11 cellular contexts compared by ENCODE assay signal in the genomic region with DNA sequence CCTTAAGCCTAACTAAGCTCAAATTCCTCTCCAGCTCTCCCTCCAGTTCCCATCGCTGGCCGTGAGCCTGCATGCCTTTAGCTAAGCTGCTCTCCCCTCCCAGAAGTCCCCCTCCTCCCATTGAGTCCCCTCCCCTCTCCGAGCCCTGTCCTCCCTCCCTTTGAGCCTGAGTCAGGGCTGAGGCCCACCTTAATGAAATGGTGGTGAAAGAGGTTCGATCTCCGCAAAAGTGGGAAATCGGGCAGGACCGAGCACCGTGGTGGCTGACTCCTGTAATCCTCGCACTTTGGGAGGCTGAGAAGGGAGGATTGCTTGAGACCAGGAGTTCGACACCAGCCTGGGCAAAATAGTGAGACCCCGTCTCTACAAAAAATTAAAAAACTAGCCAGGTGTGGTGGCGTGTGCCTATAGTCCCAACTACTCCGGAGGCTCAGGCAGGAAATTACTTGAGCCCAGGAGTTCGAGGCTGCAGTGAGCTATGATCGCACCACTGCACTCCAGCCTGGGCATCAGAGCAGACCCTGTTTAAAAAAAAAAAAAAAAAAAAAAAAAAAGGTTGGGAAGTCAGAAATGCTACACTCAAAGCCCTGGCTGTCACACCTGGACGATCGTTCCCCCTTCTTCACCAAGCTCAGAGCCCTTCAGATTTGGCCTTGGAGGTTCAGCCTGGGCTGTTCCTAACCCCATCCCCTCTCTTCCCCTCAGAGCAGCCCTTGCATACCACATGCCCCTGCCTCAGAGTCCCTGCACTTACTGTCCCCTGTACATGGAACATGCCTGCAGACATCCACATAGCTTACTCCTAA. TPM values are rescaled to one million over a fixed set of nuclear protein-coding genes. Genes with fewer than 3 reads are reported as not detected.
A peak's percentile ranks its signal among the peaks of the same experiment; 100 is the strongest.
DNase-seq lines count a peak whose midpoint lies in the region; ATAC-seq and TF ChIP-seq lines count a peak whose summit lies in the region.
"Had no signal": no experiment of that assay in that cellular context is flagged by ENCODE, and none has a peak within 500 bp of the region (broad histone marks: within the 10 kb centered on the region; RNA-seq: fewer than 3 reads in every experiment).

No MANE protein-coding gene starts in this region.

- peak overlapping the region; percentile 30 to 48 for H3K4me3 ChIP-seq in muscle layer of duodenum (ENCODE audit: low read depth in 1 of 2, low read length in 2 of 2)
- peak overlapping the region in 3 of 4 donors; percentile 45 to 49 (median 46) for H3K4me3 ChIP-seq in upper lobe of left lung
- H3K4me3 ChIP-seq in testis: peak overlapping the region in 1 of 2 donors; percentile 53

- H3K4me3 Mint-ChIP-seq in activated naive CD8-positive, alpha-beta T cell: peak overlapping the region; percentile 68
- no peak overlapping the region for H3K4me3 Mint-ChIP-seq in activated naive CD8-positive, alpha-beta T cell treated with anti-CD3 and anti-CD28 coated beads for 36 hours
- peak overlapping the region; percentile 49 for H3K4me3 Mint-ChIP-seq in chondrocyte (ENCODE audit: unreplicated experiment)

- intact Hi-C loops in testis (cut with DNase I; ENCODE audit: low total_unique reads): no loop called here

- H3K27ac Mint-ChIP-seq in activated naive CD8-positive, alpha-beta T cell: no peak overlapping the region
- no peak overlapping the region for H3K27ac Mint-ChIP-seq in activated naive CD8-positive, alpha-beta T cell treated with anti-CD3 and anti-CD28 coated beads for 36 hours
- H3K27ac Mint-ChIP-seq in chondrocyte (ENCODE audit: unreplicated experiment): no peak overlapping the region

- no peak for DNase-seq in activated naive CD8-positive, alpha-beta T cell treated with anti-CD3 and anti-CD28 coated beads for 36 hours
- DNase-seq in chondrocyte (ENCODE audit: low spot score): no peak
- no peak for DNase-seq in upper lobe of left lung
- DNase-seq in testis: no peak
- no peak for DNase-seq in kidney glomerular epithelial cell (lab: John Stamatoyannopoulos, UW)
- DNase-seq: foreskin keratinocyte had no signal

- TF ChIP-seq POLR2A in upper lobe of left lung (IDR thresholded peaks at IDR 0.05) (no peak), testis (IDR thresholded peaks at IDR 0.05) (no peak)

- H3K9me3 ChIP-seq in muscle layer of duodenum (ENCODE audit: control insufficient read depth in 1 of 2, low read length in 2 of 2) (no peaks in the 10 kb centered on the region), upper lobe of left lung (no peaks in the 10 kb centered on the region), testis (no peaks in the 10 kb centered on the region)
- H3K9me3 ChIP-seq: vagina had no signal

- TF ChIP-seq EP300 in upper lobe of left lung (IDR thresholded peaks at IDR 0.05): no peak

- no peak for ATAC-seq in upper lobe of left lung (ENCODE audit: low FRiP score in 2 of 2)
- no peak for ATAC-seq in GM21423 (IDR thresholded peaks at IDR 0.05; ENCODE audit: unreplicated experiment)

- peaks cover 6% of the 10 kb centered on the region for H3K4me1 Mint-ChIP-seq in activated naive CD8-positive, alpha-beta T cell (ENCODE audit: low read depth)
- H3K4me1 Mint-ChIP-seq in activated naive CD8-positive, alpha-beta T cell treated with anti-CD3 and anti-CD28 coated beads for 36 hours: peaks cover 3% of the 10 kb centered on the region
- no peaks in the 10 kb centered on the region for H3K4me1 Mint-ChIP-seq in chondrocyte (ENCODE audit: low read depth)

- H3K36me3 Mint-ChIP-seq in activated naive CD8-positive, alpha-beta T cell: no peaks in the 10 kb centered on the region
- H3K36me3 Mint-ChIP-seq in activated naive CD8-positive, alpha-beta T cell treated with anti-CD3 and anti-CD28 coated beads for 36 hours: no peaks in the 10 kb centered on the region
- H3K36me3 Mint-ChIP-seq in chondrocyte (ENCODE audit: low read depth): no peaks in the 10 kb centered on the region

- H3K36me3 ChIP-seq in muscle layer of duodenum (ENCODE audit: control insufficient read depth in 1 of 2, insufficient read depth in 2 of 2, low read length in 2 of 2): no peaks in the 10 kb centered on the region
- no peaks in the 10 kb centered on the region for H3K36me3 ChIP-seq in upper lobe of left lung
- no peaks in the 10 kb centered on the region for H3K36me3 ChIP-seq in testis (ENCODE audit: low read depth, missing control alignments)
- H3K36me3 ChIP-seq: vagina had no signal

- H3K27ac ChIP-seq in muscle layer of duodenum (ENCODE audit: low read length) (peak overlapping the region; percentile 80), upper lobe of left lung (peak overlapping the region in 3 of 4 donors; percentile 67 to 75 (median 69)), testis (no peak overlapping the region)
- H3K27ac ChIP-seq: foreskin keratinocyte, vagina had no signal

- no peak for TF ChIP-seq CTCF in chondrocyte (IDR thresholded peaks at IDR 0.05)
- no peak for TF ChIP-seq CTCF in upper lobe of left lung (IDR thresholded peaks at IDR 0.05)
- no peak for TF ChIP-seq CTCF in testis (IDR thresholded peaks at IDR 0.05)

- peaks cover 12% of the 10 kb centered on the region for H3K27me3 Mint-ChIP-seq in activated naive CD8-positive, alpha-beta T cell
- H3K27me3 Mint-ChIP-seq in activated naive CD8-positive, alpha-beta T cell treated with anti-CD3 and anti-CD28 coated beads for 36 hours: peaks cover 63% of the 10 kb centered on the region
- H3K27me3 Mint-ChIP-seq in chondrocyte (ENCODE audit: low read depth): peaks cover 4% of the 10 kb centered on the region

- H3K4me1 ChIP-seq in muscle layer of duodenum (ENCODE audit: control insufficient read depth in 1 of 2, insufficient read depth in 2 of 2, low read length in 2 of 2) (peaks cover 0 to 19% of the 10 kb centered on the region in 2 donors), upper lobe of left lung (peaks cover 0 to 27% (median 13%) of the 10 kb centered on the region in 4 donors), testis (no peaks in the 10 kb centered on the region)
- H3K4me1 ChIP-seq: foreskin keratinocyte had no signal

- H3K9me3 Mint-ChIP-seq in activated naive CD8-positive, alpha-beta T cell (ENCODE audit: low read depth): no peaks in the 10 kb centered on the region
- no peaks in the 10 kb centered on the region for H3K9me3 Mint-ChIP-seq in activated naive CD8-positive, alpha-beta T cell treated with anti-CD3 and anti-CD28 coated beads for 36 hours
- H3K9me3 Mint-ChIP-seq in chondrocyte (ENCODE audit: low read depth): no peaks in the 10 kb centered on the region

- 62 to 68% methylated on average over 17 of the region's 17 CpGs for WGBS in upper lobe of left lung, 2 donors
- 44 to 57% methylated on average over 17 of the region's 17 CpGs for whole genome bisulfite sequencing in testis, 2 donors

- H3K27me3 ChIP-seq in muscle layer of duodenum (ENCODE audit: low read depth, low read length) (peaks cover 11% of the 10 kb centered on the region), upper lobe of left lung (peaks cover 0 to 19% (median 6%) of the 10 kb centered on the region in 4 donors), testis (no peaks in the 10 kb centered on the region)

RNA-seq across cellular contexts. Expression of a gene that starts 1.0 kb away (rescaled TPM):
- not detected for total RNA-seq in activated naive CD8-positive, alpha-beta T cell treated with anti-CD3 and anti-CD28 coated beads for 36 hours
- total RNA-seq in chondrocyte (0.32 TPM in 1 of 3 replicates, not detected in the others), upper lobe of left lung (10 to 100 TPM; 21.9 to 95.0 (median 43.9) TPM), testis (1 to 10 TPM; 1.9 to 5.1 TPM)
- 6.1 TPM for polyA plus RNA-seq in testis (ENCODE audit: insufficient read depth, low read depth, low replicate concordance)
- total RNA-seq: bronchial epithelial cell, foreskin keratinocyte, vagina had no signal
- polyA plus RNA-seq: foreskin keratinocyte had no signal

RNA-seq across cellular contexts. Expression of a gene that starts 32.5 kb away (rescaled TPM):
- total RNA-seq in activated naive CD8-positive, alpha-beta T cell treated with anti-CD3 and anti-CD28 coated beads for 36 hours: 10 to 100 TPM; 24.2 to 25.2 TPM
- total RNA-seq in chondrocyte (11.2 to 15.3 TPM (median 15.0 TPM) in 3 replicates), upper lobe of left lung (10 to 100 TPM; 13.6 to 35.3 (median 28.2) TPM), testis (10 to 100 TPM; 29.0 to 33.1 TPM)
- 21.6 TPM for polyA plus RNA-seq in testis (ENCODE audit: insufficient read depth, low read depth, low replicate concordance)

RNA-seq across cellular contexts. Expression of a gene that starts 51.6 kb away (rescaled TPM):
- 1 to 10 TPM; 4.9 TPM for total RNA-seq in activated naive CD8-positive, alpha-beta T cell treated with anti-CD3 and anti-CD28 coated beads for 36 hours
- total RNA-seq in chondrocyte: 19.1 to 33.5 TPM (median 20.9 TPM) in 3 replicates
- 10 to 100 TPM in 2 of 6 donors, 1 to 10 TPM in 4; 4.1 to 16.9 (median 5.9) TPM for total RNA-seq in upper lobe of left lung
- total RNA-seq in testis: 10 to 100 TPM; 24.7 to 28.2 TPM
- polyA plus RNA-seq in testis (ENCODE audit: insufficient read depth, low read depth, low replicate concordance): 13.2 TPM

RNA-seq across cellular contexts. Expression of a gene that starts 59.7 kb away (rescaled TPM):
- under 1 TPM; 0.12 to 0.33 TPM for total RNA-seq in activated naive CD8-positive, alpha-beta T cell treated with anti-CD3 and anti-CD28 coated beads for 36 hours
- 0.35 to 0.80 TPM (median 0.51 TPM) in 3 replicates for total RNA-seq in chondrocyte
- total RNA-seq in upper lobe of left lung: 100 to 1,000 TPM in 5 of 6 donors, 10 to 100 TPM in 1; 88.0 to 231 (median 169) TPM
- under 1 TPM; 0.93 to 0.94 TPM for total RNA-seq in testis
- polyA plus RNA-seq in testis (ENCODE audit: insufficient read depth, low read depth, low replicate concordance): 4.3 TPM

Comparison
In these comparisons a context has a peak if more than half of its experiments do, and no peak if none do; other contexts are left out.
1. H3K27ac ChIP-seq: peak in muscle layer of duodenum (single experiment) and upper lobe of left lung (3 of 4); none in testis (0 of 2).